Comparison of ENCODE assay signal across 19 cellular contexts in the genomic region with DNA sequence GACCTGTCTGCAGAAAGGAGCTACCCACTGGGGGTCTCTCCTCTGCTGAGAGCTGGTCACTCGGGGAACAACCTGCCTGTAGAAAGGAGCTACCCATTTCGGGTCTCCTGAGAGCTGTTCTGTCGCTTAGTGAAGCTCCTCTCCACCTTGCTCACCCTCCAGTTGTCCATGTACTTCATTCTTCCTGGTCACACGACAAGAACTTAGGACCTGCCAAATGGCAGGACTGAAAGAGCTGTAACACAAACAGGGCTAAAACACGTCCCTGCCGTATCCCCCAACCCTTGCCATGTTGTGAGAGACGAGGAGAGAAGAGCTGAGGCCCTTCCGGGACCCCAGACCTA. TPM values are rescaled to one million over a fixed set of nuclear protein-coding genes. Genes with fewer than 3 reads are reported as not detected.
DNase-seq lines count a peak whose midpoint lies in the region; ATAC-seq, FAIRE-seq and TF ChIP-seq lines count a peak whose summit lies in the region.
"Had no signal": no experiment of that assay in that cellular context is flagged by ENCODE, and none has a peak within 500 bp of the region (broad histone marks: within the 10 kb centered on the region; RNA-seq: fewer than 3 reads in every experiment).

No MANE protein-coding gene starts in this region.

- no peak for DNase-seq in SK-N-SH
- no peak for DNase-seq in PC-3
- DNase-seq in K562 (ENCODE audit: extremely low read depth in 1 of 4, low spot score in 3 of 4) = no peak
- no peak for DNase-seq in transverse colon
- DNase-seq in COR-L47 (lab: John Stamatoyannopoulos, UW) = no peak
- DNase-seq: 8988T; CD4-positive, alpha-beta memory T cell had no signal

- H3K27ac ChIP-seq in SK-N-SH (ENCODE audit: low read depth in 2 of 2, low read length in 1 of 2) (no peak overlapping the region), PC-3 (ENCODE audit: low read length) (no peak overlapping the region), K562 (ENCODE audit: extremely low read depth, low read depth, low read length) (no peak overlapping the region), transverse colon (no peak overlapping the region)
- H3K27ac ChIP-seq: BLaER1, Peyer's patch had no signal

- no peak for TF ChIP-seq POLR2A in K562 (conservative IDR thresholded peaks at IDR 0.05)
- TF ChIP-seq POLR2A in transverse colon (IDR thresholded peaks at IDR 0.05) = no peak

- H3K27me3 ChIP-seq in SK-N-SH (ENCODE audit: insufficient read depth) (peaks cover 10% of the 10 kb centered on the region; the same call in 1 of the 2 replicates), PC-3 (ENCODE audit: low read length) (peaks cover 6% of the 10 kb centered on the region; the same call in 1 of the 2 replicates), K562 (ENCODE audit: control insufficient read depth in 2 of 2, insufficient read depth in 2 of 2, low read length in 2 of 2) (peaks cover 13 to 24% of the 10 kb centered on the region in 2 experiments; a peak in 4 of 5 replicates), transverse colon (peaks cover 8% of the 10 kb centered on the region)
- H3K27me3 ChIP-seq: BLaER1, Peyer's patch had no signal

- no peak overlapping the region for H3K4me2 ChIP-seq in SK-N-SH
- no peak overlapping the region for H3K4me2 ChIP-seq in PC-3 (ENCODE audit: low read length)
- no peak overlapping the region for H3K4me2 ChIP-seq in K562 (ENCODE audit: insufficient read depth, low read length)
- H3K4me2 ChIP-seq: BLaER1 had no signal

- H3K9ac ChIP-seq in SK-N-SH (no peak overlapping the region), PC-3 (ENCODE audit: low read length) (no peak overlapping the region), K562 (ENCODE audit: insufficient read depth in 1 of 2, low read depth in 2 of 2, low read length in 2 of 2) (no peak overlapping the region)
- H3K9ac ChIP-seq: BLaER1 had no signal

- in situ Hi-C loops in K562 (cut with MboI) (no loop called here), transverse colon (cut with MboI; ENCODE audit: low pct_ligation_motif_present in 1 of 4, low pct_unique_long_range_greater_than_20kb in 1 of 4, low sequenced_read_pairs in 3 of 4) (no loop called here)

- intact Hi-C loops in PC-3 (cut with micrococcal nuclease) = loop anchor here (1.0 kb wide), 1 partner anchor 74 kb away; no protein-coding TSS in a partner anchor
- intact Hi-C loops in K562 (cut with micrococcal nuclease) = loop anchor here (1.0 kb wide), 1 partner anchor 74 kb away; no protein-coding TSS in a partner anchor
- intact Hi-C loops in transverse colon (cut with DNase I; ENCODE audit: low total_unique reads) = no loop called here

- TF ChIP-seq EP300 in SK-N-SH (IDR thresholded peaks at IDR 0.05; ENCODE audit: borderline replicate concordance in 1 of 2, low read depth in 1 of 2, low read length in 1 of 2) = no peak
- TF ChIP-seq EP300 in K562 (IDR thresholded peaks at IDR 0.05; ENCODE audit: low read length) = no peak
- TF ChIP-seq EP300 in transverse colon (IDR thresholded peaks at IDR 0.05; ENCODE audit: low read depth) = no peak

- no peaks in the 10 kb centered on the region for H3K36me3 ChIP-seq in SK-N-SH (replicated peaks in 1 of 2; ENCODE audit: control insufficient read depth in 1 of 2, insufficient read depth in 2 of 2, low read length in 1 of 2)
- H3K36me3 ChIP-seq in PC-3 (ENCODE audit: low read depth, low read length) = no peaks in the 10 kb centered on the region
- H3K36me3 ChIP-seq in K562 (ENCODE audit: control insufficient read depth, insufficient read depth, low read length) = no peaks in the 10 kb centered on the region
- no peaks in the 10 kb centered on the region for H3K36me3 ChIP-seq in transverse colon
- H3K36me3 ChIP-seq: BLaER1, Peyer's patch had no signal

- H3K4me1 ChIP-seq in SK-N-SH (ENCODE audit: control insufficient read depth in 1 of 2, insufficient read depth in 2 of 2, low read depth in 1 of 2, low read length in 1 of 2) (peaks cover 0 to 10% of the 10 kb centered on the region in 2 experiments; a peak in 1 of 4 replicates), PC-3 (ENCODE audit: insufficient read depth, low read length) (no peaks in the 10 kb centered on the region), K562 (replicated peaks in 1 of 2; ENCODE audit: control insufficient read depth in 2 of 2, insufficient read depth in 2 of 2, low read length in 2 of 2) (peaks cover 4 to 15% of the 10 kb centered on the region in 2 experiments; a peak in 3 of 5 replicates), transverse colon (no peaks in the 10 kb centered on the region)
- H3K4me1 ChIP-seq: BLaER1, Caco-2, Peyer's patch had no signal

- CTCF ChIA-PET in SK-N-SH (lab: Yijun Ruan, JAX) = interaction anchor here (0.6 to 4.1 kb wide), 44 partner anchors 9 to 232 kb away, joined by 3 to 59 read pairs (median 5); a partner anchor contains a TSS
- CTCF ChIA-PET in PC-3 (lab: Charles Lee) = interaction anchor here (0.5 to 0.7 kb wide), 4 partner anchors 25 to 73 kb away, joined by 3 to 7 read pairs (median 4); no protein-coding TSS in a partner anchor
- CTCF ChIA-PET in K562 (lab: Yijun Ruan, JAX; ENCODE audit: low intra/inter-chr PET ratio) = interaction anchor here (0.5 to 2.0 kb wide), 4 partner anchors 11 to 73 kb away, joined by 3 to 9 read pairs (median 6); no protein-coding TSS in a partner anchor

- no peak overlapping the region for H2AFZ ChIP-seq in SK-N-SH (ENCODE audit: low read depth)
- no peak overlapping the region for H2AFZ ChIP-seq in PC-3 (ENCODE audit: low read length)
- H2AFZ ChIP-seq in K562 (ENCODE audit: low read depth, low read length) = peak overlapping the region; percentile 38; the same call in 1 of the 2 replicates

- peak; percentile 24; the same call in 1 of the 3 replicates for ATAC-seq in SK-N-SH treated with all-trans-retinoic acid at 6 μM for 48 hours
- ATAC-seq in PC-3 = no peak
- ATAC-seq in K562 = no peak
- no peak for ATAC-seq in GM21576 (IDR thresholded peaks at IDR 0.05; ENCODE audit: unreplicated experiment)

- no peak for FAIRE-seq in K562 (lab: Jason Lieb, UNC)
- FAIRE-seq: G401.6, GM12878, H1 had no signal

- POLR2A ChIA-PET in SK-N-SH (lab: Yijun Ruan, JAX) = interaction anchor here (1.1 to 1.3 kb wide), 3 partner anchors 25 to 108 kb away, joined by 4 to 10 read pairs (median 5); a partner anchor contains a TSS
- POLR2A ChIA-PET in PC-3 (lab: Charles Lee; ENCODE audit: unreplicated experiment) = interaction anchor here (0.6 kb wide), 1 partner anchor 10 kb away, joined by 12 read pairs; no protein-coding TSS in a partner anchor
- POLR2A ChIA-PET in K562 (lab: Yijun Ruan, JAX) = interaction anchor here (0.6 to 1.4 kb wide), 8 partner anchors 9 to 489 kb away, joined by 3 to 4 read pairs (median 3); a partner anchor contains a TSS

- no peaks in the 10 kb centered on the region for H3K9me1 ChIP-seq in K562 (ENCODE audit: control insufficient read depth, insufficient read depth, low read length)

- BruUV-seq in PC-3 (replicated peaks; lab: Mats Ljungman, UMichigan) (no TSS peak), K562 (replicated peaks; lab: Mats Ljungman, UMichigan) (no TSS peak)

- no peak overlapping the region; a peak in 1 of 4 replicates for H3K4me3 ChIP-seq in SK-N-SH (ENCODE audit: low read depth in 2 of 2, low read length in 1 of 2)
- H3K4me3 ChIP-seq in PC-3 (ENCODE audit: low read length) = no peak overlapping the region
- no peak overlapping the region for H3K4me3 ChIP-seq in K562
- H3K4me3 ChIP-seq in transverse colon = no peak overlapping the region
- H3K4me3 ChIP-seq: BLaER1, GM12878, Peyer's patch had no signal

- H4K20me1 ChIP-seq in SK-N-SH (ENCODE audit: insufficient read depth) (no peaks in the 10 kb centered on the region), PC-3 (ENCODE audit: low read length) (no peaks in the 10 kb centered on the region), K562 (replicated peaks; ENCODE audit: control insufficient read depth, insufficient read depth, low read length) (no peaks in the 10 kb centered on the region)
- H4K20me1 ChIP-seq: BLaER1 had no signal

- H3K9me3 ChIP-seq in SK-N-SH (no peaks in the 10 kb centered on the region), PC-3 (ENCODE audit: low read length) (no peaks in the 10 kb centered on the region), K562 (replicated peaks; ENCODE audit: control insufficient read depth, insufficient read depth, low read depth, low read length) (no peaks in the 10 kb centered on the region; the same call in 1 of the 2 replicates), transverse colon (no peaks in the 10 kb centered on the region)
- H3K9me3 ChIP-seq: BLaER1, Caco-2, Peyer's patch had no signal

- H3K9me2 ChIP-seq in SK-N-SH (no peaks in the 10 kb centered on the region), PC-3 (replicated peaks; ENCODE audit: low read length) (no peaks in the 10 kb centered on the region)

- no peaks in the 10 kb centered on the region for H3F3A ChIP-seq in SK-N-SH (replicated peaks; ENCODE audit: insufficient read depth)
- H3F3A ChIP-seq in PC-3 (ENCODE audit: low read length, unreplicated experiment) = no peaks in the 10 kb centered on the region

- H3K79me2 ChIP-seq in SK-N-SH (ENCODE audit: insufficient read depth) (no peaks in the 10 kb centered on the region), PC-3 (ENCODE audit: low read length) (no peaks in the 10 kb centered on the region), K562 (ENCODE audit: control insufficient read depth, insufficient read depth, low read length) (no peaks in the 10 kb centered on the region)

- TF ChIP-seq CTCF in SK-N-SH (IDR thresholded peaks at IDR 0.05) = no peak
- TF ChIP-seq CTCF in PC-3 (conservative IDR thresholded peaks at IDR 0.05; ENCODE audit: low read depth, low read length) = 0 out of 2 replicates have a peak, but pooled peaks have one; percentile 14
- no peak for TF ChIP-seq CTCF in K562 (IDR thresholded peaks at IDR 0.05 in 2 of 3, conservative IDR thresholded peaks at IDR 0.05 in 1 of 3; ENCODE audit: insufficient read depth in 2 of 3, low read depth in 1 of 3, low read length in 3 of 3)
- TF ChIP-seq CTCF in transverse colon (IDR thresholded peaks at IDR 0.05) = peak in 2 of 5 experiments; percentile 5 to 26

- TF ChIP-seq RAD21 in SK-N-SH (IDR thresholded peaks at IDR 0.05; ENCODE audit: low read length) (no peak), K562 (CRISPR knock-in tag; conservative IDR thresholded peaks at IDR 0.05 in 1 of 2, IDR thresholded peaks at IDR 0.05 in 1 of 2) (no peak)

- WGBS in SK-N-SH (ENCODE audit: low lambda C conversion rate) = 24% methylated on average over 8 of the region's 8 CpGs
- 28% methylated on average over 8 of the region's 8 CpGs for WGBS in K562 (ENCODE audit: insufficient coverage, low coverage, missing lambda C conversion rate)
- WGBS in transverse colon (ENCODE audit: low coverage in 1 of 2), 2 donors = 74% methylated on average over 8 of the region's 8 CpGs; no CpG with 5 or more reads in 1 of the 2 donors

RNA-seq across cellular contexts. Expression of a gene that starts 24.1 kb away (rescaled TPM):
- polyA plus RNA-seq in SK-N-SH (2012; rRNA removed) (43.9 and 50.9 TPM in 2 replicates), K562 (2011; rRNA removed) (33.2 and 33.8 TPM in 2 replicates), K562 (2014; fragmentation: Illumina TruSeq; extraction: Trizol) (15.6 and 15.9 TPM in 2 replicates), K562 (2014; fragmentation: Nextera tagmentation; extraction: Ambion mirVana) (1 to 10 TPM; 5.4 to 9.4 TPM), K562 (2014; rRNA removed) (63.2 and 75.9 TPM in 2 replicates)
- 22.5 and 37.5 TPM in 2 replicates for polyA plus RNA-seq in SK-N-SH (2012; cell fraction: cytosol; rRNA removed)
- polyA plus RNA-seq in SK-N-SH (2012; cell fraction: nucleus; rRNA removed) = 169 and 187 TPM in 2 replicates
- total RNA-seq in PC-3 (2014; rRNA removed) (96.2 and 172 TPM in 2 replicates), K562 (2014; rRNA removed) (64.4 and 78.1 TPM in 2 replicates), K562 (2014; rRNA removed; fragmentation: Illumina TruSeq; extraction: Trizol) (9.0 and 11.7 TPM in 2 replicates), K562 (2015; rRNA removed; fragmentation: Illumina TruSeq; extraction: Trizol) (15.1 and 15.6 TPM in 2 replicates), K562 (2021) (78.2 and 87.2 TPM in 2 replicates), transverse colon (100 to 1,000 TPM in 2 of 4 donors, 10 to 100 TPM in 2; 70.2 to 231 (median 111) TPM)
- total RNA-seq in K562 (2011; cell fraction: chromatin; rRNA removed; ENCODE audit: low replicate concordance) = 43.1 and 99.3 TPM in 2 replicates
- total RNA-seq in K562 (2011; cell fraction: nucleolus; rRNA removed) = 62.9 and 67.9 TPM in 2 replicates
- 55.1 and 61.4 TPM in 2 replicates for total RNA-seq in K562 (2011; cell fraction: nucleoplasm; rRNA removed)
- 33.5 and 84.3 TPM in 2 replicates for polyA plus RNA-seq in K562 (2011; cell fraction: cytosol; rRNA removed)
- 65.0 and 106 TPM in 2 replicates for polyA plus RNA-seq in K562 (2011; cell fraction: nucleus; rRNA removed)
- 32.9 and 41.4 TPM in 2 replicates for polyA plus RNA-seq in K562 (2012)
- polyA minus RNA-seq in K562 (2011; rRNA and poly(A)+ RNA removed) = 10.3 and 11.0 TPM in 2 replicates
- polyA minus RNA-seq in K562 (2011; cell fraction: cytosol; rRNA and poly(A)+ RNA removed) = 9.4 and 19.7 TPM in 2 replicates
- polyA minus RNA-seq in K562 (2011; cell fraction: nucleus; rRNA and poly(A)+ RNA removed) = 27.5 and 27.6 TPM in 2 replicates

RNA-seq across cellular contexts. Expression of a gene that starts 32.6 kb away (rescaled TPM):
- polyA plus RNA-seq in SK-N-SH (2012; rRNA removed) (44.5 and 51.9 TPM in 2 replicates), K562 (2011; rRNA removed) (42.4 and 57.9 TPM in 2 replicates), K562 (2014; fragmentation: Illumina TruSeq; extraction: Trizol) (63.3 and 66.5 TPM in 2 replicates), K562 (2014; fragmentation: Nextera tagmentation; extraction: Ambion mirVana) (10 to 100 TPM in 1 of 2 experiments, 1 to 10 TPM in 1; 3.6 to 12.9 TPM), K562 (2014; rRNA removed) (68.4 and 75.4 TPM in 2 replicates)
- 22.3 and 30.2 TPM in 2 replicates for polyA plus RNA-seq in SK-N-SH (2012; cell fraction: cytosol; rRNA removed)
- 94.6 and 147 TPM in 2 replicates for polyA plus RNA-seq in SK-N-SH (2012; cell fraction: nucleus; rRNA removed)
- total RNA-seq in PC-3 (2014; rRNA removed) (74.9 and 83.9 TPM in 2 replicates), K562 (2014; rRNA removed) (59.6 and 74.1 TPM in 2 replicates), K562 (2014; rRNA removed; fragmentation: Illumina TruSeq; extraction: Trizol) (28.8 and 34.4 TPM in 2 replicates), K562 (2015; rRNA removed; fragmentation: Illumina TruSeq; extraction: Trizol) (52.7 and 57.5 TPM in 2 replicates), K562 (2021) (68.3 and 76.8 TPM in 2 replicates), transverse colon (100 to 1,000 TPM in 1 of 4 donors, 10 to 100 TPM in 3; 51.6 to 203 (median 74.1) TPM)
- total RNA-seq in K562 (2011; cell fraction: chromatin; rRNA removed; ENCODE audit: low replicate concordance) = 44.9 and 134 TPM in 2 replicates
- 81.0 and 82.1 TPM in 2 replicates for total RNA-seq in K562 (2011; cell fraction: nucleolus; rRNA removed)
- 51.7 and 58.3 TPM in 2 replicates for total RNA-seq in K562 (2011; cell fraction: nucleoplasm; rRNA removed)
- 44.4 and 53.1 TPM in 2 replicates for polyA plus RNA-seq in K562 (2011; cell fraction: cytosol; rRNA removed)
- polyA plus RNA-seq in K562 (2011; cell fraction: nucleus; rRNA removed) = 70.2 and 76.3 TPM in 2 replicates
- polyA plus RNA-seq in K562 (2012) = 52.3 and 56.9 TPM in 2 replicates
- polyA minus RNA-seq in K562 (2011; rRNA and poly(A)+ RNA removed) = 47.1 and 62.6 TPM in 2 replicates
- 27.5 and 38.4 TPM in 2 replicates for polyA minus RNA-seq in K562 (2011; cell fraction: cytosol; rRNA and poly(A)+ RNA removed)
- polyA minus RNA-seq in K562 (2011; cell fraction: nucleus; rRNA and poly(A)+ RNA removed) = 32.3 and 44.0 TPM in 2 replicates

RNA-seq across cellular contexts. Expression of a gene that starts 36.1 kb away (rescaled TPM):
- 3.8 and 4.6 TPM in 2 replicates for polyA plus RNA-seq in SK-N-SH (2012; rRNA removed)
- polyA plus RNA-seq in SK-N-SH (2012; cell fraction: cytosol; rRNA removed) = 1.2 and 2.0 TPM in 2 replicates
- 11.6 and 11.7 TPM in 2 replicates for polyA plus RNA-seq in SK-N-SH (2012; cell fraction: nucleus; rRNA removed)
- 24.2 and 31.4 TPM in 2 replicates for total RNA-seq in PC-3 (2014; rRNA removed)
- total RNA-seq in K562 (2011; cell fraction: chromatin; rRNA removed; ENCODE audit: low replicate concordance) = 16.4 and 48.0 TPM in 2 replicates
- 43.4 and 48.4 TPM in 2 replicates for total RNA-seq in K562 (2011; cell fraction: nucleolus; rRNA removed)
- total RNA-seq in K562 (2011; cell fraction: nucleoplasm; rRNA removed) = 26.7 and 28.3 TPM in 2 replicates
- 13.0 and 17.0 TPM in 2 replicates for total RNA-seq in K562 (2014; rRNA removed)
- 3.1 and 3.5 TPM in 2 replicates for total RNA-seq in K562 (2014; rRNA removed; fragmentation: Illumina TruSeq; extraction: Trizol)
- total RNA-seq in K562 (2015; rRNA removed; fragmentation: Illumina TruSeq; extraction: Trizol) = 8.7 and 8.9 TPM in 2 replicates
- 23.2 and 24.2 TPM in 2 replicates for total RNA-seq in K562 (2021)
- 5.1 and 7.7 TPM in 2 replicates for polyA plus RNA-seq in K562 (2011; rRNA removed)
- 6.5 and 20.1 TPM in 2 replicates for polyA plus RNA-seq in K562 (2011; cell fraction: cytosol; rRNA removed)
- polyA plus RNA-seq in K562 (2011; cell fraction: nucleus; rRNA removed) = 17.1 and 27.9 TPM in 2 replicates
- polyA plus RNA-seq in K562 (2012) = 10.8 and 15.8 TPM in 2 replicates
- 4.6 and 9.1 TPM in 2 replicates for polyA plus RNA-seq in K562 (2014; fragmentation: Illumina TruSeq; extraction: Trizol)
- under 1 TPM; 0.51 to 0.63 TPM for polyA plus RNA-seq in K562 (2014; fragmentation: Nextera tagmentation; extraction: Ambion mirVana)
- polyA plus RNA-seq in K562 (2014; rRNA removed) = 11.3 and 11.7 TPM in 2 replicates
- polyA minus RNA-seq in K562 (2011; rRNA and poly(A)+ RNA removed) = 8.3 and 9.2 TPM in 2 replicates
- polyA minus RNA-seq in K562 (2011; cell fraction: cytosol; rRNA and poly(A)+ RNA removed) = 14.6 and 14.8 TPM in 2 replicates
- polyA minus RNA-seq in K562 (2011; cell fraction: nucleus; rRNA and poly(A)+ RNA removed) = 17.5 and 18.7 TPM in 2 replicates
- 10 to 100 TPM; 24.9 to 33.7 (median 28.2) TPM for total RNA-seq in transverse colon

RNA-seq across cellular contexts. Expression of a gene that starts 42.2 kb away (rescaled TPM):
- not detected in 2 replicates for polyA plus RNA-seq in SK-N-SH (2012; rRNA removed)
- polyA plus RNA-seq in SK-N-SH (2012; cell fraction: cytosol; rRNA removed) = not detected in 2 replicates
- polyA plus RNA-seq in SK-N-SH (2012; cell fraction: nucleus; rRNA removed) = not detected in 2 replicates
- 17.1 and 18.1 TPM in 2 replicates for total RNA-seq in PC-3 (2014; rRNA removed)
- total RNA-seq in K562 (2011; cell fraction: chromatin; rRNA removed; ENCODE audit: low replicate concordance) = 0.09 TPM in 1 of 2 replicates, not detected in the other
- not detected in 2 replicates for total RNA-seq in K562 (2011; cell fraction: nucleolus; rRNA removed)
- total RNA-seq in K562 (2011; cell fraction: nucleoplasm; rRNA removed) = not detected in 2 replicates
- total RNA-seq in K562 (2014; rRNA removed) = not detected in 2 replicates
- not detected in 2 replicates for total RNA-seq in K562 (2014; rRNA removed; fragmentation: Illumina TruSeq; extraction: Trizol)
- not detected in 2 replicates for total RNA-seq in K562 (2015; rRNA removed; fragmentation: Illumina TruSeq; extraction: Trizol)
- total RNA-seq in K562 (2021) = 0.09 TPM in 1 of 2 replicates, not detected in the other
- polyA plus RNA-seq in K562 (2011; rRNA removed) = not detected in 2 replicates
- polyA plus RNA-seq in K562 (2011; cell fraction: cytosol; rRNA removed) = not detected in 2 replicates
- polyA plus RNA-seq in K562 (2011; cell fraction: nucleus; rRNA removed) = not detected in 2 replicates
- not detected in 2 replicates for polyA plus RNA-seq in K562 (2012)
- polyA plus RNA-seq in K562 (2014; fragmentation: Illumina TruSeq; extraction: Trizol) = not detected in 2 replicates
- polyA plus RNA-seq in K562 (2014; fragmentation: Nextera tagmentation; extraction: Ambion mirVana) = not detected
- not detected in 2 replicates for polyA plus RNA-seq in K562 (2014; rRNA removed)
- not detected in 2 replicates for polyA minus RNA-seq in K562 (2011; rRNA and poly(A)+ RNA removed)
- not detected in 2 replicates for polyA minus RNA-seq in K562 (2011; cell fraction: cytosol; rRNA and poly(A)+ RNA removed)
- not detected in 2 replicates for polyA minus RNA-seq in K562 (2011; cell fraction: nucleus; rRNA and poly(A)+ RNA removed)
- 10 to 100 TPM; 19.9 to 44.8 (median 33.8) TPM for total RNA-seq in transverse colon
- total RNA-seq: CD4-positive, alpha-beta memory T cell; HT1080; LHCN-M2; MCF 10A had no signal
- polyA plus RNA-seq: AG04450; CD4-positive, alpha-beta memory T cell had no signal
